ENCODE assay signal across 8 cellular contexts in genomic region chr2:218465987-218466633, GRCh38. TPM values are rescaled to one million over a fixed set of nuclear protein-coding genes. Genes with fewer than 3 reads are reported as not detected.
DNase-seq lines count a peak whose midpoint lies in the region; ATAC-seq and TF ChIP-seq lines count a peak whose summit lies in the region.

No MANE protein-coding gene starts in this region.

- H3K4me1 Mint-ChIP-seq in CD4-positive, alpha-beta T cell (ENCODE audit: low read depth) = peaks cover 7% of the 10 kb centered on the region
- no peaks in the 10 kb centered on the region for H3K4me1 Mint-ChIP-seq in chondrocyte (ENCODE audit: low read depth)
- H3K4me1 Mint-ChIP-seq in mesothelial cell of epicardium = no peaks in the 10 kb centered on the region

- POLR2A ChIA-PET in CD4-positive, alpha-beta T cell (lab: Charles Lee) = interaction anchor here (0.7 kb wide), 1 partner anchor 59 kb away, joined by 3 read pairs; no protein-coding TSS in a partner anchor

- intact Hi-C loops in CD4-positive, alpha-beta T cell (cut with DNase I, micrococcal nuclease) = loop anchor here (1.0 to 2.0 kb wide), 5 partner anchors 59 to 194 kb away; no protein-coding TSS in a partner anchor

- TF ChIP-seq CTCF in CD4-positive, alpha-beta T cell (IDR thresholded peaks at IDR 0.05) = peak; percentile 74
- TF ChIP-seq CTCF in LNCaP clone FGC (IDR thresholded peaks at IDR 0.05; ENCODE audit: control insufficient read depth, extremely low read depth, insufficient read depth) (peak; percentile 25), chondrocyte (IDR thresholded peaks at IDR 0.05) (peak; percentile 85), mesothelial cell of epicardium (IDR thresholded peaks at IDR 0.05; ENCODE audit: unreplicated experiment) (peak; percentile 34)

- CTCF ChIA-PET in CD4-positive, alpha-beta T cell (lab: Charles Lee) = interaction anchor here (0.7 to 1.4 kb wide), 2 partner anchors 59 to 70 kb away, joined by 3 to 4 read pairs; no protein-coding TSS in a partner anchor

- H3K36me3 Mint-ChIP-seq in CD4-positive, alpha-beta T cell (ENCODE audit: low read depth) = peaks cover 57% of the 10 kb centered on the region
- H3K36me3 Mint-ChIP-seq in chondrocyte (ENCODE audit: low read depth) (peaks cover 7% of the 10 kb centered on the region), mesothelial cell of epicardium (peaks cover 21% of the 10 kb centered on the region)

- no peaks in the 10 kb centered on the region for H3K27me3 ChIP-seq in CD4-positive, alpha-beta T cell (ENCODE audit: control insufficient read depth, insufficient read depth, low read length)

- H3K9me3 ChIP-seq in CD4-positive, alpha-beta T cell (ENCODE audit: control insufficient read depth, low read length) = no peaks in the 10 kb centered on the region

- no peak overlapping the region for H3K4me3 Mint-ChIP-seq in CD4-positive, alpha-beta T cell
- H3K4me3 Mint-ChIP-seq in chondrocyte (ENCODE audit: unreplicated experiment) (no peak overlapping the region), mesothelial cell of epicardium (no peak overlapping the region)

- no peak overlapping the region for H3K4me3 ChIP-seq in LNCaP clone FGC (ENCODE audit: low read depth, low read length)

- H3K9me3 Mint-ChIP-seq in CD4-positive, alpha-beta T cell = no peaks in the 10 kb centered on the region
- H3K9me3 Mint-ChIP-seq in chondrocyte (ENCODE audit: low read depth) (no peaks in the 10 kb centered on the region), mesothelial cell of epicardium (no peaks in the 10 kb centered on the region)

- H3K27ac ChIP-seq in CD4-positive, alpha-beta T cell (ENCODE audit: low read depth, low read length) = no peak overlapping the region

- no peak for ATAC-seq in CD4-positive, alpha-beta T cell (ENCODE audit: poor library complexity)
- no peak for ATAC-seq in HG02623 (IDR thresholded peaks at IDR 0.05; ENCODE audit: unreplicated experiment)

- no peak overlapping the region for H3K27ac Mint-ChIP-seq in CD4-positive, alpha-beta T cell
- H3K27ac Mint-ChIP-seq in chondrocyte (ENCODE audit: unreplicated experiment) = no peak overlapping the region
- H3K27ac Mint-ChIP-seq in mesothelial cell of epicardium = no peak overlapping the region

- H3K27me3 Mint-ChIP-seq in CD4-positive, alpha-beta T cell = no peaks in the 10 kb centered on the region
- no peaks in the 10 kb centered on the region for H3K27me3 Mint-ChIP-seq in chondrocyte (ENCODE audit: low read depth)
- H3K27me3 Mint-ChIP-seq in mesothelial cell of epicardium (ENCODE audit: low read depth) = no peaks in the 10 kb centered on the region

- DNase-seq in CD4-positive, alpha-beta T cell = no peak
- no peak for DNase-seq in LNCaP clone FGC (ENCODE audit: low read depth)
- DNase-seq in chondrocyte (ENCODE audit: low spot score) = no peak
- no peak for DNase-seq in mesothelial cell of epicardium (ENCODE audit: low spot score in 2 of 2, unreplicated experiment in 2 of 2)
- DNase-seq in HK-2 (ENCODE audit: unreplicated experiment) = no peak
- DNase-seq in stimulated activated CD4-positive, alpha-beta T cell treated with anti-CD3 and anti-CD28 coated beads, Interleukin-2, amount 100 ng/mL, for 24 hours = no peak
- DNase-seq in NCI-H345 (lab: John Stamatoyannopoulos, UW) = no peak

RNA-seq across cellular contexts. Expression of gene VIL1, which starts 47.2 kb away (rescaled TPM):
- total RNA-seq in CD4-positive, alpha-beta T cell = under 1 TPM; 0.20 to 0.33 TPM
- not detected in 3 replicates for total RNA-seq in chondrocyte
- total RNA-seq in mesothelial cell of epicardium = 0.29 to 0.64 TPM (median 0.54 TPM) in 3 replicates

Comparison
In these comparisons a context has a peak if more than half of its experiments do, and no peak if none do; other contexts are left out.
1. CTCF ChIP-seq: peak in every context shown above with its lines; median percentile 85 in chondrocyte; 74 in CD4-positive, alpha-beta T cell; 34 in mesothelial cell of epicardium; 25 in LNCaP clone FGC.